ENCODE assay signal across 9 cellular contexts in the genomic region with DNA sequence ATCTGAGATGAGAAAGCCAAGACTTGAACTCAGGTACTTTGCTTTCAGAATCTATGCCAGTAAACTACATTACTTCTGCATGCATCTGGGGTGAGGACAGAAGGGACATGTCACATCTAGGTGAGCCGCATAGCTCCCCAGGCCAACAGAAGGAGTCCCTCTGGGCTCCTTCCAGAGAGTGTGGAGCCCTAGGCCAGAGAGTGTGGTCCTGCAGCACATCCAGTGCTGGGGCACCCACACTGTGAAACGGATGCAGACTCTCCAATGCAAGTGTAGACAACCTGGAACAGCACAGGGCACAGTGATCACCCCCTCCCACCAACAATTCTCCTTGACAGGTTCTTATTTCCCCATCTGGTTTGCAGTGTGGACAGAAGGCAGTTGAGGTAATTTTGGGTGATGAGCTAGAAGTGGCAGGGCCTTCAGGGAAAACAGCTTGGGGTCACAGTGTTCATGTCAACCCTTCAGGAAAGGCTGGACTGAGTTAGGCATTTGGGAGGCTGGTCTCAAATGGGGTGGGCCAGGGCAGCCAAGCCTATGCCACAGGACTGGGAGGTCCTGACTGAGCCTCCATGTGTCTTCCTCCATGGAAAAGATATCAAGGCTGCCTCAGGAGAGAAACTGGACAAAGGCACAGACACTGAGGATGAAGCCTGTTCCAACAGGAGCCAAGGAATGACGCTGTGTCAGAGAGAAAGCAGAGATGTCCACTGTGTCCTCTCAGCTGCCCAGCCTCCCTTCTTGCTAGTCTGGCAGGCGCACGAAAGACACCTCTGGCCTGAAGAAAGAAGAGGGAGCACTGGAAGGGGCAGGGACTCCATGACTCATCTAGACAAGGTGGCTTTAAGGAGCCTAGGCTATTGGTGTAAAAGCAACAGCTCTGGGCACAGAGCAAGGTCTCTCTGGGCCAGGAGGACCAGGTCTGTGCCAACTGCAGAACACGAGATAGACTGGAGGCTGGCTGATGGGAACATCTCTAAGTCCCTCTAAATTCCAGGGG. TPM values are rescaled to one million over a fixed set of nuclear protein-coding genes. Genes with fewer than 3 reads are reported as not detected.
DNase-seq lines count a peak whose midpoint lies in the region; ATAC-seq and TF ChIP-seq lines count a peak whose summit lies in the region.
"Had no signal": no experiment of that assay in that cellular context is flagged by ENCODE, and none has a peak within 500 bp of the region (broad histone marks: within the 10 kb centered on the region; RNA-seq: fewer than 3 reads in every experiment).

No MANE protein-coding gene starts in this region.

- ATAC-seq in GM23338: no peak
- ATAC-seq in WTC11: no peak
- ATAC-seq in HG02840 (IDR thresholded peaks at IDR 0.05; ENCODE audit: low FRiP score, unreplicated experiment): no peak

- H2AFZ ChIP-seq in GM23338 (no peak overlapping the region), hepatocyte (no peak overlapping the region)

- peaks cover 6% of the 10 kb centered on the region for H3K4me1 ChIP-seq in GM23338 (ENCODE audit: insufficient read depth)
- H3K4me1 ChIP-seq in hepatocyte (ENCODE audit: insufficient read depth): peaks cover 9% of the 10 kb centered on the region

- peaks cover 3% of the 10 kb centered on the region; the same call in 1 of the 2 replicates for H4K20me1 ChIP-seq in GM23338 (replicated peaks; ENCODE audit: insufficient read depth)
- no peaks in the 10 kb centered on the region for H4K20me1 ChIP-seq in hepatocyte (ENCODE audit: insufficient read depth, poor library complexity, severe bottlenecking)

- H3K27me3 Mint-ChIP-seq in GM23338 (ENCODE audit: insufficient read depth, low read depth, poor library complexity): peaks cover 48% of the 10 kb centered on the region
- H3K27me3 Mint-ChIP-seq in WTC11 (ENCODE audit: low read depth): peaks cover 74% of the 10 kb centered on the region

- H3F3A ChIP-seq in GM23338 (replicated peaks; ENCODE audit: low read depth): no peaks in the 10 kb centered on the region

- no peaks in the 10 kb centered on the region for H3K9me3 ChIP-seq in hepatocyte (ENCODE audit: low read depth)

- no peaks in the 10 kb centered on the region for H3K9me2 ChIP-seq in GM23338 (ENCODE audit: insufficient read depth)
- H3K9me2 ChIP-seq in hepatocyte (replicated peaks; ENCODE audit: insufficient read depth): no peaks in the 10 kb centered on the region

- no peaks in the 10 kb centered on the region for H3K36me3 ChIP-seq in GM23338 (ENCODE audit: insufficient read depth)
- no peaks in the 10 kb centered on the region for H3K36me3 ChIP-seq in hepatocyte (replicated peaks; ENCODE audit: insufficient read depth, low read depth)

- H3K27me3 ChIP-seq in GM23338 (ENCODE audit: insufficient read depth): peaks cover 64% of the 10 kb centered on the region
- H3K27me3 ChIP-seq in hepatocyte: no peaks in the 10 kb centered on the region

- H3K27ac ChIP-seq in GM23338 (ENCODE audit: low read depth) (no peak overlapping the region), hepatocyte (no peak overlapping the region)

- no peak overlapping the region for H3K27ac Mint-ChIP-seq in GM23338
- no peak overlapping the region for H3K27ac Mint-ChIP-seq in WTC11

- no peak for TF ChIP-seq CTCF in GM23338 (conservative IDR thresholded peaks at IDR 0.05; ENCODE audit: low read depth in 2 of 2)
- no peak for TF ChIP-seq CTCF in WTC11 (IDR thresholded peaks at IDR 0.05)
- no peak for TF ChIP-seq CTCF in hepatocyte (IDR thresholded peaks at IDR 0.05; ENCODE audit: poor library complexity)

- peak overlapping the region; percentile 79 for H3K4me3 ChIP-seq in GM23338
- H3K4me3 ChIP-seq in hepatocyte: no peak overlapping the region
- H3K4me3 ChIP-seq in skeletal muscle cell (ENCODE audit: low read depth, low read length): peak overlapping the region; percentile 72

- no peak overlapping the region for H3K4me2 ChIP-seq in GM23338
- H3K4me2 ChIP-seq in hepatocyte: peak overlapping the region; percentile 89

- H3K36me3 Mint-ChIP-seq in GM23338 (ENCODE audit: low read depth) (no peaks in the 10 kb centered on the region), WTC11 (no peaks in the 10 kb centered on the region)

- DNase-seq in GM23338 (ENCODE audit: low spot score): no peak
- DNase-seq in WTC11 (ENCODE audit: low spot score): no peak
- peak; percentile 11 for DNase-seq in hepatocyte (ENCODE audit: low spot score)
- DNase-seq in skeletal muscle cell (ENCODE audit: low read depth): no peak
- DNase-seq in UCSD-AML1 (lab: John Stamatoyannopoulos, UW; ENCODE audit: unreplicated experiment): no peak
- no peak for DNase-seq in stimulated activated CD4-positive, alpha-beta T cell treated with anti-CD3 and anti-CD28 coated beads, Interleukin-15, amount 100 ng/mL, for 24 hours
- DNase-seq: hippocampal formation, NCI-H510A treated with DMSO at 0.1 percent for 48 hours had no signal

- H3K79me2 ChIP-seq in GM23338 (replicated peaks; ENCODE audit: insufficient read depth) (no peaks in the 10 kb centered on the region; the same call in 1 of the 2 replicates), hepatocyte (peaks cover 7% of the 10 kb centered on the region)

- no peaks in the 10 kb centered on the region for H3K9me3 Mint-ChIP-seq in GM23338
- H3K9me3 Mint-ChIP-seq in WTC11: no peaks in the 10 kb centered on the region

- CTCF ChIA-PET in WTC11 (lab: Charles Lee): interaction anchor here (1.0 to 3.6 kb wide), 4 partner anchors 24 to 109 kb away, joined by 3 to 32 read pairs (median 6); a partner anchor contains a TSS

- H3K4me1 Mint-ChIP-seq in GM23338 (peaks cover 10% of the 10 kb centered on the region), WTC11 (peaks cover 17% of the 10 kb centered on the region)

- POLR2A ChIA-PET in WTC11 (lab: Charles Lee): no interaction called here

- H3K4me3 Mint-ChIP-seq in GM23338: peak overlapping the region; percentile 71
- H3K4me3 Mint-ChIP-seq in WTC11: peak overlapping the region; percentile 75

- 94% methylated on average over 6 of the region's 6 CpGs for WGBS in hepatocyte (ENCODE audit: low lambda C conversion rate, missing lambda C conversion rate)

TF ChIP-seq in GM23338, 12 proteins besides CTCF, POLR2A, EP300 and RAD21 (continues in another document):
- no peak for TF ChIP-seq ZNF114 (CRISPR knock-in tag; IDR thresholded peaks at IDR 0.05)

TF ChIP-seq in WTC11, 78 proteins besides CTCF, POLR2A, EP300 and RAD21 (continues in another document):
- TF ChIP-seq, protein P1, sequence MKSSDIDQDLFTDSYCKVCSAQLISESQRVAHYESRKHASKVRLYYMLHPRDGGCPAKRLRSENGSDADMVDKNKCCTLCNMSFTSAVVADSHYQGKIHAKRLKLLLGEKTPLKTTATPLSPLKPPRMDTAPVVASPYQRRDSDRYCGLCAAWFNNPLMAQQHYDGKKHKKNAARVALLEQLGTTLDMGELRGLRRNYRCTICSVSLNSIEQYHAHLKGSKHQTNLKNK (CRISPR knock-in tag; IDR thresholded peaks at IDR 0.05): no peak
- TF ChIP-seq, protein P2, sequence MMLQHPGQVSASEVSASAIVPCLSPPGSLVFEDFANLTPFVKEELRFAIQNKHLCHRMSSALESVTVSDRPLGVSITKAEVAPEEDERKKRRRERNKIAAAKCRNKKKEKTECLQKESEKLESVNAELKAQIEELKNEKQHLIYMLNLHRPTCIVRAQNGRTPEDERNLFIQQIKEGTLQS (CRISPR knock-in tag; conservative IDR thresholded peaks at IDR 0.05): no peak
- no peak for TF ChIP-seq TEAD4 (CRISPR knock-in tag; IDR thresholded peaks at IDR 0.05)
- TF ChIP-seq, protein P3, sequence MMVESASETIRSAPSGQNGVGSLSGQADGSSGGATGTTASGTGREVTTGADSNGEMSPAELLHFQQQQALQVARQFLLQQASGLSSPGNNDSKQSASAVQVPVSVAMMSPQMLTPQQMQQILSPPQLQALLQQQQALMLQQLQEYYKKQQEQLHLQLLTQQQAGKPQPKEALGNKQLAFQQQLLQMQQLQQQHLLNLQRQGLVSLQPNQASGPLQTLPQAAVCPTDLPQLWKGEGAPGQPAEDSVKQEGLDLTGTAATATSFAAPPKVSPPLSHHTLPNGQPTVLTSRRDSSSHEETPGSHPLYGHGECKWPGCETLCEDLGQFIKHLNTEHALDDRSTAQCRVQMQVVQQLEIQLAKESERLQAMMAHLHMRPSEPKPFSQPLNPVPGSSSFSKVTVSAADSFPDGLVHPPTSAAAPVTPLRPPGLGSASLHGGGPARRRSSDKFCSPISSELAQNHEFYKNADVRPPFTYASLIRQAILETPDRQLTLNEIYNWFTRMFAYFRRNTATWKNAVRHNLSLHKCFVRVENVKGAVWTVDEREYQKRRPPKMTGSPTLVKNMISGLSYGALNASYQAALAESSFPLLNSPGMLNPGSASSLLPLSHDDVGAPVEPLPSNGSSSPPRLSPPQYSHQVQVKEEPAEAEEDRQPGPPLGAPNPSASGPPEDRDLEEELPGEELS (CRISPR knock-in tag; IDR thresholded peaks at IDR 0.05): no peak
- TF ChIP-seq ESRRA (CRISPR knock-in tag; IDR thresholded peaks at IDR 0.05; ENCODE audit: borderline replicate concordance): no peak
- TF ChIP-seq, protein P4, sequence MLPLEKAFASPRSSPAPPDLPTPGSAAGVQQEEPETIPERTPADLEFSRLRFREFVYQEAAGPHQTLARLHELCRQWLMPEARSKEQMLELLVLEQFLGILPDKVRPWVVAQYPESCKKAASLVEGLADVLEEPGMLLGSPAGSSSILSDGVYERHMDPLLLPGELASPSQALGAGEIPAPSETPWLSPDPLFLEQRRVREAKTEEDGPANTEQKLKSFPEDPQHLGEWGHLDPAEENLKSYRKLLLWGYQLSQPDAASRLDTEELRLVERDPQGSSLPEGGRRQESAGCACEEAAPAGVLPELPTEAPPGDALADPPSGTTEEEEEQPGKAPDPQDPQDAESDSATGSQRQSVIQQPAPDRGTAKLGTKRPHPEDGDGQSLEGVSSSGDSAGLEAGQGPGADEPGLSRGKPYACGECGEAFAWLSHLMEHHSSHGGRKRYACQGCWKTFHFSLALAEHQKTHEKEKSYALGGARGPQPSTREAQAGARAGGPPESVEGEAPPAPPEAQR (CRISPR knock-in tag; IDR thresholded peaks at IDR 0.05): no peak

RNA-seq across cellular contexts. Expression of a gene that starts 1.7 kb away (rescaled TPM):
- 21.3 and 24.4 TPM in 2 replicates for total RNA-seq in GM23338 (2014; rRNA removed; shearing (Covaris generic))
- polyA plus RNA-seq in GM23338 (2016; fragmentation: Nextera tagmentation; extraction: Ambion mirVana): 15.3 and 16.0 TPM in 2 replicates
- total RNA-seq in WTC11 (2021): 29.9 to 33.3 TPM (median 32.6 TPM) in 3 replicates
- 17.1 and 22.6 TPM in 2 replicates for total RNA-seq in hepatocyte
- 21.7 and 24.8 TPM in 2 replicates for polyA plus RNA-seq in hepatocyte

RNA-seq across cellular contexts. Expression of a gene that starts 11.2 kb away (rescaled TPM):
- 0.19 and 0.31 TPM in 2 replicates for total RNA-seq in GM23338 (2014; rRNA removed; shearing (Covaris generic))
- 0.66 and 0.71 TPM in 2 replicates for polyA plus RNA-seq in GM23338 (2016; fragmentation: Nextera tagmentation; extraction: Ambion mirVana)
- 0.81 to 1.4 TPM (median 1.1 TPM) in 3 replicates for total RNA-seq in WTC11 (2021)
- total RNA-seq in hepatocyte: 0.23 and 0.68 TPM in 2 replicates
- 1.5 and 1.6 TPM in 2 replicates for polyA plus RNA-seq in hepatocyte

RNA-seq across cellular contexts. Expression of a gene that starts 37.2 kb away (rescaled TPM):
- 4.2 and 9.8 TPM in 2 replicates for total RNA-seq in GM23338 (2014; rRNA removed; shearing (Covaris generic))
- polyA plus RNA-seq in GM23338 (2016; fragmentation: Nextera tagmentation; extraction: Ambion mirVana) (2.7 and 3.4 TPM in 2 replicates), hepatocyte (39.3 and 39.7 TPM in 2 replicates)
- total RNA-seq in WTC11 (2021) (4.7 to 5.9 TPM (median 4.7 TPM) in 3 replicates), hepatocyte (47.0 and 47.4 TPM in 2 replicates)
